Comparison of ENCODE assay signal across 26 cellular contexts in the genomic region with DNA sequence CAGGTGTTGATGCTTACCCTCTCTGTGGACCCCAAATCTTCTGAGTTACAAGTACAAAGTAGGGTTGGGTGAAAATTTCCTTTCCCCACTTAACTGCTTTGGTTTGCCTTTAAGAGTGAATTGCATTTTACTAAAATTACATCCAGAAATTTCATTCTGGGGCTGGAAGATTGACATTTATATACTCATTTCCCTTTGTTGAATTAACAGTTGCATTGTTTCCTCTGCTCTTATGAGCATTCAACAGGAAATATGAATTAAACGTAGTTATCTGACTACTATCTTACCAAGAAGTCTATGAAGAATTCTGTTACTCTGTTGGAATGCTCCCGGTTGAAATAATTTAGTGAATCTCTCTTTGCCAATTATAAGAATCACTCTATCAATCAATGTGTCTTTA.
"Had no signal": no experiment of that assay in that cellular context is flagged by ENCODE, and none has a peak within 500 bp of the region (broad histone marks: within the 10 kb centered on the region; RNA-seq: fewer than 3 reads in every experiment).

No MANE protein-coding gene starts in this region.

- DNase-seq: stimulated activated CD4-positive, alpha-beta T cell treated with anti-CD3 and anti-CD28 coated beads, Interleukin-2, amount 100 ng/mL, for 48 hours; stimulated activated CD4-positive, alpha-beta T cell treated with anti-CD3 and anti-CD28 coated beads, Interleukin-4, amount 100 ng/mL, for 1 hour; stimulated activated CD4-positive, alpha-beta T cell treated with anti-CD3 and anti-CD28 coated beads, Interleukin-4, amount 100 ng/mL, for 24 hours; stimulated activated CD4-positive, alpha-beta T cell treated with anti-CD3 and anti-CD28 coated beads, Interleukin-4, amount 100 ng/mL, for 4 hours; stimulated activated CD8-positive, alpha-beta memory T cell treated with anti-CD3 and anti-CD28 coated beads, Interleukin-4, amount 100 ng/mL, for 48 hours; stimulated activated naive B cell treated with anti-CD40 and anti-IgM and Interleukin-4, amounts not matched to agents 10 μg/mL and 1 μg/mL and 100 μg/mL, for 72 hours; stimulated activated naive CD4-positive, alpha-beta T cell; stimulated activated naive CD4-positive, alpha-beta T cell treated with Interleukin-2 at 50 U/mL for 16 hours; stimulated activated naive CD8-positive, alpha-beta T cell treated with anti-CD3 and anti-CD28 coated beads, Interleukin-15, amount 100 ng/mL, for 72 hours; stimulated activated naive CD8-positive, alpha-beta T cell treated with anti-CD3 and anti-CD28 coated beads, Interleukin-15, Interleukin-2, amounts not matched to agents 100 U/mL and 50 U/mL, for 24 hours; stomach; substantia nigra; testis; thyroid gland; tibial artery; transverse colon; trophoblast cell; upper lobe of right lung; uterus had no signal

- H3K9me3 ChIP-seq: stomach, suprapubic skin, testis, thoracic aorta, thyroid gland, tibial artery, tibial nerve, transverse colon, upper lobe of left lung, upper lobe of right lung, uterus, vagina had no signal

- H3K36me3 ChIP-seq: stomach, suprapubic skin, thoracic aorta, thyroid gland, tibial artery, tibial nerve, transverse colon, upper lobe of left lung, upper lobe of right lung, uterus, vagina had no signal

- H3K4me1 ChIP-seq: stomach, suprapubic skin, testis, thyroid gland, tibial artery, tibial nerve, transverse colon, upper lobe of left lung, upper lobe of right lung, uterus, vagina had no signal

- H3K4me3 ChIP-seq: stomach, suprapubic skin, testis, thoracic aorta, thyroid gland, tibial artery, tibial nerve, transverse colon, upper lobe of left lung, upper lobe of right lung, uterus, vagina had no signal

- H3K27me3 ChIP-seq: stomach, suprapubic skin, testis, thyroid gland, tibial artery, tibial nerve, transverse colon, upper lobe of left lung, upper lobe of right lung, uterus, vagina had no signal

- ATAC-seq: stimulated activated effector memory CD8-positive, alpha-beta T cell treated with anti-CD3 and anti-CD28 coated beads, Interleukin-12 subunit alpha, Interleukin-12 subunit beta, amount 100 ng/mL, for 72 hours; stimulated activated memory B cell treated with anti-CD40 and anti-IgM and Interleukin-4, amounts not matched to agents 10 μg/mL and 1 μg/mL and 100 μg/mL, for 72 hours; stimulated activated naive B cell treated with anti-CD40 and anti-IgM and Interleukin-4, amounts not matched to agents 10 μg/mL and 1 μg/mL and 100 μg/mL, for 72 hours; stimulated activated naive CD8-positive, alpha-beta T cell treated with anti-CD3 and anti-CD28 coated beads, Interleukin-15, amount 100 ng/mL, for 72 hours; stimulated activated naive CD8-positive, alpha-beta T cell treated with anti-CD3 and anti-CD28 coated beads, Interleukin-15, Interleukin-2, amounts not matched to agents 100 U/mL and 50 U/mL, for 24 hours; upper lobe of right lung had no signal

- H3K27ac ChIP-seq: stomach, suprapubic skin, testis, thoracic aorta, thyroid gland, tibial artery, tibial nerve, transverse colon, upper lobe of left lung, upper lobe of right lung, uterus, vagina had no signal
